9 cellular contexts compared by ENCODE assay signal in genomic region chr11:1762537-1763302, GRCh38. TPM values are rescaled to one million over a fixed set of nuclear protein-coding genes. Genes with fewer than 3 reads are reported as not detected.
A peak's percentile ranks its signal among the peaks of the same experiment; 100 is the strongest.
DNase-seq lines count a peak whose midpoint lies in the region; ATAC-seq and TF ChIP-seq lines count a peak whose summit lies in the region.
"Had no signal": no experiment of that assay in that cellular context is flagged by ENCODE, and none has a peak within 500 bp of the region (broad histone marks: within the 10 kb centered on the region; RNA-seq: fewer than 3 reads in every experiment).

No MANE protein-coding gene starts in this region.

- H3K4me3 ChIP-seq in brain microvascular endothelial cell (ENCODE audit: low read depth, low read length), result peak overlapping the region; percentile 79
- peak overlapping the region; percentile 78 to 98 for H3K4me3 ChIP-seq in left lung
- peak overlapping the region; percentile 85 to 98 for H3K4me3 ChIP-seq in tibial artery

- no peaks in the 10 kb centered on the region for H3K27me3 ChIP-seq in brain microvascular endothelial cell (replicated peaks)
- no peaks in the 10 kb centered on the region for H3K27me3 ChIP-seq in left lung
- H3K27me3 ChIP-seq in tibial artery, result no peaks in the 10 kb centered on the region

- no peak for TF ChIP-seq CTCF in brain microvascular endothelial cell (IDR thresholded peaks at IDR 0.05; ENCODE audit: low read depth, low read length, missing control alignments)
- no peak for TF ChIP-seq CTCF in left lung (IDR thresholded peaks at IDR 0.05)
- no peak for TF ChIP-seq CTCF in tibial artery (IDR thresholded peaks at IDR 0.05)

- peak; percentile 38 for DNase-seq in DMS153 treated with DMSO at 0.1 percent for 48 hours (lab: John Stamatoyannopoulos, UW; ENCODE audit: unreplicated experiment)
- peak; percentile 49 for DNase-seq in MV-4-11 (lab: John Stamatoyannopoulos, UW)
- DNase-seq in brain microvascular endothelial cell, result no peak
- peak; percentile 76 to 78 for DNase-seq in left lung
- peak; percentile 63 to 85 for DNase-seq in tibial artery
- DNase-seq in UCSD-AML1 (lab: John Stamatoyannopoulos, UW; ENCODE audit: unreplicated experiment), result no peak
- DNase-seq in germinal center (ENCODE audit: low spot score), result no peak

- ATAC-seq in left lung (peak; percentile 32), GM19324 (IDR thresholded peaks at IDR 0.05; ENCODE audit: low FRiP score, unreplicated experiment) (no peak)

- intact Hi-C loops in left lung (cut with DNase I) (no loop called here), tibial artery (cut with DNase I; ENCODE audit: low total_unique reads) (loop anchor here (2.0 kb wide), 1 partner anchor 62 kb away; no protein-coding TSS in a partner anchor)

- H3K27ac ChIP-seq in brain microvascular endothelial cell (no peak overlapping the region), left lung (peak overlapping the region; percentile 88 to 93), tibial artery (peak overlapping the region; percentile 92 to 93)

- H3K9me3 ChIP-seq in left lung (no peaks in the 10 kb centered on the region), tibial artery (no peaks in the 10 kb centered on the region)

- in situ Hi-C loops in brain microvascular endothelial cell (cut with HindIII; ENCODE audit: low pct_ligation_motif_present, low sequenced_read_pairs), result no loop called here

- peaks cover 7% of the 10 kb centered on the region for H3K36me3 ChIP-seq in brain microvascular endothelial cell (replicated peaks)
- peaks cover 0 to 43% of the 10 kb centered on the region in 2 donors for H3K36me3 ChIP-seq in left lung
- H3K36me3 ChIP-seq in tibial artery, result peaks cover 19 to 40% (median 23%) of the 10 kb centered on the region in 3 donors

- H3K4me1 ChIP-seq in left lung, result peaks cover 29 to 63% of the 10 kb centered on the region in 2 donors
- H3K4me1 ChIP-seq in tibial artery, result peaks cover 0 to 59% (median 52%) of the 10 kb centered on the region in 4 donors

RNA-seq across cellular contexts. Expression of gene CTSD, which starts 1.0 kb away (rescaled TPM):
- 1,000 to 10,000 TPM; 1,902 to 2,455 TPM for total RNA-seq in left lung

RNA-seq across cellular contexts. Expression of gene IFITM10, which starts 12.3 kb away (rescaled TPM):
- total RNA-seq in left lung, result 10 to 100 TPM in 1 of 2 donors, 1 to 10 TPM in 1; 3.4 to 16.5 TPM
- total RNA-seq: SK-MEL-5 had no signal

Comparison
In these comparisons a context has a peak if more than half of its experiments do, and no peak if none do; other contexts are left out.
1. DNase-seq: peak in DMS153 treated with DMSO at 0.1 percent for 48 hours (single experiment), MV-4-11 (single experiment), left lung (2 of 2) and tibial artery (2 of 2); none in brain microvascular endothelial cell (single experiment), UCSD-AML1 (single experiment) and germinal center (single experiment).
2. Peak in every context shown above with its lines, with median percentiles within 50 percentile points of each other: H3K4me3 ChIP-seq.